ENCODE assay signal across 13 cellular contexts in genomic region chr20:19945732-19946670, GRCh38.
A peak's percentile ranks its signal among the peaks of the same experiment; 100 is the strongest.
DNase-seq lines count a peak whose midpoint lies in the region; ATAC-seq and TF ChIP-seq lines count a peak whose summit lies in the region.
"Had no signal": no experiment of that assay in that cellular context is flagged by ENCODE, and none has a peak within 500 bp of the region (broad histone marks: within the 10 kb centered on the region; RNA-seq: fewer than 3 reads in every experiment).

No MANE protein-coding gene starts in this region.

- intact Hi-C loops in thyroid gland (cut with DNase I): no loop called here

- 84 to 89% methylated on average over 14 of the region's 14 CpGs for WGBS in esophagus, 2 donors
- WGBS in thyroid gland, 2 donors: 92 to 94% methylated on average over 14 of the region's 14 CpGs

- H3K4me1 ChIP-seq in esophagus (ENCODE audit: control insufficient read depth in 2 of 2, insufficient read depth in 2 of 2, low read length in 1 of 2) (peaks cover 3 to 17% of the 10 kb centered on the region in 2 donors), mucosa of stomach (ENCODE audit: control insufficient read depth, insufficient read depth, low read length) (peaks cover 40% of the 10 kb centered on the region), thyroid gland (peaks cover 28 to 52% of the 10 kb centered on the region in 2 donors)
- H3K4me1 ChIP-seq: parathyroid adenoma had no signal

- H3K4me3 ChIP-seq in esophagus (ENCODE audit: low read depth in 1 of 2, low read length in 2 of 2): no peak overlapping the region
- no peak overlapping the region for H3K4me3 ChIP-seq in mucosa of stomach (ENCODE audit: low read length)
- no peak overlapping the region for H3K4me3 ChIP-seq in thyroid gland (replicated peaks in 1 of 3)
- H3K4me3 ChIP-seq in MG63: no peak overlapping the region

- H3K36me3 ChIP-seq in esophagus (ENCODE audit: control insufficient read depth in 2 of 2, insufficient read depth in 2 of 2, low read length in 1 of 2): no peaks in the 10 kb centered on the region
- no peaks in the 10 kb centered on the region for H3K36me3 ChIP-seq in mucosa of stomach (ENCODE audit: control insufficient read depth, insufficient read depth, low read length)
- no peaks in the 10 kb centered on the region for H3K36me3 ChIP-seq in thyroid gland
- H3K36me3 ChIP-seq in MG63: no peaks in the 10 kb centered on the region

- H3K9ac ChIP-seq in mucosa of stomach (ENCODE audit: low read length): peak overlapping the region; percentile 36
- H3K9ac ChIP-seq: parathyroid adenoma had no signal

- DNase-seq in NCI-H2196 treated with DMSO at 0.1 percent for 48 hours (lab: John Stamatoyannopoulos, UW; ENCODE audit: unreplicated experiment) (peak; percentile 26), thyroid gland (peak in 1 of 2 donors; percentile 36), MG63 (no peak), mesenteric fat pad (ENCODE audit: low spot score) (no peak), hippocampal formation (lab: John Stamatoyannopoulos, UW) (no peak)
- DNase-seq: CD4-positive, alpha-beta memory T cell; effector memory CD4-positive, alpha-beta T cell; NCI-H446 treated with DMSO at 0.1 percent for 48 hours had no signal

- TF ChIP-seq CTCF in thyroid gland (IDR thresholded peaks at IDR 0.05): no peak

- H3K9me3 ChIP-seq in esophagus (ENCODE audit: control insufficient read depth in 2 of 2, insufficient read depth in 1 of 2, low read depth in 1 of 2, low read length in 1 of 2) (no peaks in the 10 kb centered on the region), mucosa of stomach (ENCODE audit: control insufficient read depth, low read length) (no peaks in the 10 kb centered on the region), thyroid gland (no peaks in the 10 kb centered on the region), MG63 (no peaks in the 10 kb centered on the region)

- no peaks in the 10 kb centered on the region for H3K27me3 ChIP-seq in esophagus (ENCODE audit: control insufficient read depth in 1 of 2, insufficient read depth in 2 of 2, low read length in 2 of 2)
- no peaks in the 10 kb centered on the region for H3K27me3 ChIP-seq in mucosa of stomach (ENCODE audit: control insufficient read depth, insufficient read depth, low read length)
- H3K27me3 ChIP-seq in thyroid gland: no peaks in the 10 kb centered on the region
- no peaks in the 10 kb centered on the region for H3K27me3 ChIP-seq in MG63

- ATAC-seq in HG03159 (IDR thresholded peaks at IDR 0.05; ENCODE audit: unreplicated experiment): no peak
- ATAC-seq: HCT116 had no signal

- H3K27ac ChIP-seq in esophagus (ENCODE audit: low read depth in 2 of 2, low read length in 1 of 2) (peak overlapping the region; percentile 27 to 45), thyroid gland (peak overlapping the region in 2 of 3 donors; percentile 47 to 78)
- H3K27ac ChIP-seq: parathyroid adenoma had no signal

- TF ChIP-seq POLR2A in thyroid gland (IDR thresholded peaks at IDR 0.05): no peak
